ENCODE assay signal across 26 cellular contexts in genomic region chr19:39817888-39818561, GRCh38. TPM values are rescaled to one million over a fixed set of nuclear protein-coding genes. Genes with fewer than 3 reads are reported as not detected.
"Had no signal": no experiment of that assay in that cellular context is flagged by ENCODE, and none has a peak within 500 bp of the region (broad histone marks: within the 10 kb centered on the region; RNA-seq: fewer than 3 reads in every experiment).

No MANE protein-coding gene starts in this region.

- H3K9me3 Mint-ChIP-seq: activated CD4-positive, alpha-beta memory T cell treated with anti-CD3 and anti-CD28 coated beads for 36 hours; activated naive CD8-positive, alpha-beta T cell treated with anti-CD3 and anti-CD28 coated beads for 36 hours; activated T-helper 17 cell treated with anti-CD3 and anti-CD28 coated beads, Interleukin-2, amount 50 U/mL, for 72 hours; effector memory CD8-positive, alpha-beta T cell; nephron; stimulated activated naive CD8-positive, alpha-beta T cell treated with anti-CD3 and anti-CD28 coated beads, Interleukin-15, Interleukin-2, amounts not matched to agents 100 ng/mL and 50 ng/mL, for 24 hours; T-cell; WTC11 had no signal

- H3K4me1 ChIP-seq: breast epithelium, colonic mucosa had no signal

- H3K4me3 Mint-ChIP-seq: activated CD4-positive, alpha-beta memory T cell treated with anti-CD3 and anti-CD28 coated beads for 36 hours; activated CD4-positive, alpha-beta T cell treated with anti-CD3 and anti-CD28 coated beads for 36 hours; activated naive CD8-positive, alpha-beta T cell treated with anti-CD3 and anti-CD28 coated beads for 36 hours; activated T-helper 17 cell treated with anti-CD3 and anti-CD28 coated beads, Interleukin-2, amount 50 U/mL, for 72 hours; effector memory CD8-positive, alpha-beta T cell; nephron; stimulated activated naive CD8-positive, alpha-beta T cell treated with anti-CD3 and anti-CD28 coated beads, Interleukin-15, Interleukin-2, amounts not matched to agents 100 ng/mL and 50 ng/mL, for 24 hours; T-cell; WTC11 had no signal

- DNase-seq: activated CD4-positive, alpha-beta memory T cell treated with anti-CD3 and anti-CD28 coated beads for 36 hours; activated CD4-positive, alpha-beta T cell treated with anti-CD3 and anti-CD28 coated beads for 36 hours; activated naive CD4-positive, alpha-beta T cell treated with Interleukin-2 at 50 U/mL for 16 hours; activated naive CD8-positive, alpha-beta T cell treated with anti-CD3 and anti-CD28 coated beads for 36 hours; colonic mucosa; dorsolateral prefrontal cortex; effector memory CD8-positive, alpha-beta T cell; foreskin melanocyte; hippocampal formation; SJCRH30; spleen; stimulated activated CD4-positive, alpha-beta T cell treated with anti-CD3 and anti-CD28 coated beads, Interleukin-4, amount 100 ng/mL, for 1 hour; T-cell; upper lobe of left lung had no signal

- H3K27ac Mint-ChIP-seq: activated CD4-positive, alpha-beta memory T cell treated with anti-CD3 and anti-CD28 coated beads for 36 hours; activated CD4-positive, alpha-beta T cell treated with anti-CD3 and anti-CD28 coated beads for 36 hours; activated naive CD8-positive, alpha-beta T cell treated with anti-CD3 and anti-CD28 coated beads for 36 hours; activated T-helper 17 cell treated with anti-CD3 and anti-CD28 coated beads, Interleukin-2, amount 50 U/mL, for 72 hours; effector memory CD8-positive, alpha-beta T cell; nephron; progenitor cell of endocrine pancreas; stimulated activated naive CD8-positive, alpha-beta T cell treated with anti-CD3 and anti-CD28 coated beads, Interleukin-15, Interleukin-2, amounts not matched to agents 100 ng/mL and 50 ng/mL, for 24 hours; T-cell; WTC11 had no signal

- H3K9me3 ChIP-seq: breast epithelium, colonic mucosa, SJCRH30, spleen, upper lobe of left lung had no signal

- FAIRE-seq: endothelial cell of umbilical vein had no signal

- H3K27ac ChIP-seq: breast epithelium, colonic mucosa, dorsolateral prefrontal cortex, SJCRH30, upper lobe of left lung had no signal

- H3K36me3 Mint-ChIP-seq: WTC11 had no signal

- H3K4me3 ChIP-seq: breast epithelium, colonic mucosa, dorsolateral prefrontal cortex, SJCRH30, spleen, upper lobe of left lung had no signal

- H3K27me3 Mint-ChIP-seq: activated CD4-positive, alpha-beta memory T cell treated with anti-CD3 and anti-CD28 coated beads for 36 hours; activated CD4-positive, alpha-beta T cell treated with anti-CD3 and anti-CD28 coated beads for 36 hours; activated naive CD8-positive, alpha-beta T cell treated with anti-CD3 and anti-CD28 coated beads for 36 hours; activated T-helper 17 cell treated with anti-CD3 and anti-CD28 coated beads, Interleukin-2, amount 50 U/mL, for 72 hours; effector memory CD8-positive, alpha-beta T cell; progenitor cell of endocrine pancreas; stimulated activated naive CD8-positive, alpha-beta T cell treated with anti-CD3 and anti-CD28 coated beads, Interleukin-15, Interleukin-2, amounts not matched to agents 100 ng/mL and 50 ng/mL, for 24 hours; T-cell had no signal

- H3K27me3 ChIP-seq: breast epithelium, colonic mucosa, dorsolateral prefrontal cortex, SJCRH30, spleen, upper lobe of left lung had no signal

- ATAC-seq: activated T-helper 17 cell treated with anti-CD3 and anti-CD28 coated beads, Interleukin-2, amount 50 U/mL, for 72 hours; effector memory CD8-positive, alpha-beta T cell; esophagus mucosa; T-cell; WTC11 had no signal

- H3K36me3 ChIP-seq: breast epithelium, colonic mucosa, SJCRH30 had no signal

RNA-seq across cellular contexts. Expression of gene LEUTX, which starts 39.4 kb away (rescaled TPM):
- total RNA-seq: activated CD4-positive, alpha-beta memory T cell treated with anti-CD3 and anti-CD28 coated beads for 36 hours; activated CD4-positive, alpha-beta T cell treated with anti-CD3 and anti-CD28 coated beads for 36 hours; activated naive CD8-positive, alpha-beta T cell treated with anti-CD3 and anti-CD28 coated beads for 36 hours; activated T-helper 17 cell treated with anti-CD3 and anti-CD28 coated beads, Interleukin-2, amount 50 U/mL, for 72 hours; breast epithelium; colonic mucosa; dorsolateral prefrontal cortex; endothelial cell of umbilical vein; esophagus mucosa; liver; mononuclear cell; myocyte; omental fat pad; progenitor cell of endocrine pancreas; SJCRH30; spleen; T-cell; upper lobe of left lung; WTC11 had no signal
- polyA plus RNA-seq: endothelial cell of umbilical vein, liver, spleen had no signal
